13 cellular contexts compared by ENCODE assay signal in genomic region chr7:131076032-131076431, GRCh38.
DNase-seq lines count a peak whose midpoint lies in the region; ATAC-seq, FAIRE-seq and TF ChIP-seq lines count a peak whose summit lies in the region.
"Had no signal": no experiment of that assay in that cellular context is flagged by ENCODE, and none has a peak within 500 bp of the region (broad histone marks: within the 10 kb centered on the region; RNA-seq: fewer than 3 reads in every experiment).

No MANE protein-coding gene starts in this region.

- DNase-seq in activated naive CD4-positive, alpha-beta T cell treated with anti-CD3 and anti-CD28 coated beads, Interleukin-2, amount 50 U/mL, for 16 hours: no peak
- DNase-seq in adipocyte (ENCODE audit: low read depth): peak; percentile 69
- no peak for DNase-seq in keratinocyte (ENCODE audit: low read depth, low spot score)
- no peak for DNase-seq in NCI-H1417 treated with DMSO at 0.1 percent for 48 hours (lab: John Stamatoyannopoulos, UW)
- DNase-seq in activated CD4-positive, alpha-beta T cell treated with anti-CD3 and anti-CD28 coated beads, Interleukin-2, amount 50 U/mL, for 48 hours: no peak
- no peak for DNase-seq in inferior parietal cortex (ENCODE audit: extremely low spot score)
- DNase-seq: left cardiac atrium, NCI-H2029, retina had no signal

- no peaks in the 10 kb centered on the region for H3K9me3 ChIP-seq in adipocyte (ENCODE audit: control insufficient read depth, low read length)
- no peaks in the 10 kb centered on the region for H3K9me3 ChIP-seq in keratinocyte (ENCODE audit: control insufficient read depth, low read depth, low read length)

- ATAC-seq in HG03175 (IDR thresholded peaks at IDR 0.05; ENCODE audit: unreplicated experiment): no peak
- ATAC-seq: Panc1 had no signal

- no peak overlapping the region for H3K27ac ChIP-seq in keratinocyte (ENCODE audit: control insufficient read depth, insufficient read depth, low read length)
- H3K27ac ChIP-seq: BLaER1 treated with 17β-estradiol and CSF1 and Interleukin-3, amounts not matched to agents 10 nM and 100 nM had no signal

- no peak for FAIRE-seq in keratinocyte (lab: Jason Lieb, UNC)

- H3K27me3 ChIP-seq in adipocyte (replicated peaks; ENCODE audit: control insufficient read depth, insufficient read depth, low read length) (no peaks in the 10 kb centered on the region), keratinocyte (ENCODE audit: control insufficient read depth, extremely low read depth, insufficient read depth, low read length) (no peaks in the 10 kb centered on the region)
- H3K27me3 ChIP-seq: BLaER1 treated with 17β-estradiol and CSF1 and Interleukin-3, amounts not matched to agents 10 nM and 100 nM had no signal

- peaks cover 59% of the 10 kb centered on the region for H3K4me1 Mint-ChIP-seq in activated naive CD4-positive, alpha-beta T cell treated with anti-CD3 and anti-CD28 coated beads, Interleukin-2, amount 50 U/mL, for 24 hours

- H3K4me3 Mint-ChIP-seq in activated naive CD4-positive, alpha-beta T cell treated with anti-CD3 and anti-CD28 coated beads, Interleukin-2, amount 50 U/mL, for 24 hours: peak overlapping the region; percentile 23

- H3K4me3 ChIP-seq in adipocyte (ENCODE audit: low read length): peak overlapping the region; percentile 6
- H3K4me3 ChIP-seq in keratinocyte (ENCODE audit: control insufficient read depth in 2 of 3, extremely low read depth in 1 of 3, insufficient read depth in 2 of 3, low read depth in 1 of 3, low read length in 3 of 3): no peak overlapping the region
- H3K4me3 ChIP-seq: BLaER1 treated with 17β-estradiol and CSF1 and Interleukin-3, amounts not matched to agents 10 nM and 100 nM had no signal

- H3K4me2 ChIP-seq in keratinocyte (ENCODE audit: control insufficient read depth, extremely low read depth, insufficient read depth, low read depth, low read length): peak overlapping the region; percentile 40

- H3K9ac ChIP-seq in adipocyte (ENCODE audit: low read length) (no peak overlapping the region), keratinocyte (ENCODE audit: control insufficient read depth, extremely low read depth, insufficient read depth, low read length) (no peak overlapping the region)
- H3K9ac ChIP-seq: BLaER1 treated with 17β-estradiol and CSF1 and Interleukin-3, amounts not matched to agents 10 nM and 100 nM had no signal

- dilution Hi-C loops in keratinocyte (cut with MboI; ENCODE audit: extremely low pct_ligation_motif_present, low sequenced_read_pairs): no loop called here

- H3K4me1 ChIP-seq in adipocyte (ENCODE audit: control insufficient read depth, insufficient read depth, low read length): peaks cover 45% of the 10 kb centered on the region
- H3K4me1 ChIP-seq in keratinocyte (ENCODE audit: control insufficient read depth, extremely low read depth, insufficient read depth, low read length): peaks cover 15% of the 10 kb centered on the region

- H3K9me3 Mint-ChIP-seq in activated naive CD4-positive, alpha-beta T cell treated with anti-CD3 and anti-CD28 coated beads, Interleukin-2, amount 50 U/mL, for 24 hours: no peaks in the 10 kb centered on the region

- H3K9me1 ChIP-seq in keratinocyte (ENCODE audit: control insufficient read depth, extremely low read depth, insufficient read depth, low read length): no peaks in the 10 kb centered on the region

- H3K36me3 ChIP-seq in adipocyte (ENCODE audit: control insufficient read depth, insufficient read depth, low read length, severe bottlenecking) (peaks cover 61% of the 10 kb centered on the region), keratinocyte (ENCODE audit: control insufficient read depth in 2 of 2, extremely low read depth in 1 of 2, insufficient read depth in 2 of 2, low read length in 2 of 2) (no peaks in the 10 kb centered on the region)

- H3K79me2 ChIP-seq in keratinocyte (ENCODE audit: control insufficient read depth, insufficient read depth, low read length): peaks cover 3% of the 10 kb centered on the region

- no peaks in the 10 kb centered on the region for H3K27me3 Mint-ChIP-seq in activated naive CD4-positive, alpha-beta T cell treated with anti-CD3 and anti-CD28 coated beads, Interleukin-2, amount 50 U/mL, for 24 hours

- H3K27ac Mint-ChIP-seq in activated naive CD4-positive, alpha-beta T cell treated with anti-CD3 and anti-CD28 coated beads, Interleukin-2, amount 50 U/mL, for 24 hours: peak overlapping the region; percentile 85

- no peak overlapping the region for H2AFZ ChIP-seq in keratinocyte (ENCODE audit: control insufficient read depth, low read length)

- no peak for TF ChIP-seq CTCF in keratinocyte (optimal IDR thresholded peaks at IDR 0.05 in 1 of 3, IDR thresholded peaks at IDR 0.05 in 1 of 3, conservative IDR thresholded peaks at IDR 0.05 in 1 of 3; ENCODE audit: extremely low read depth in 1 of 3, insufficient read depth in 2 of 3, low read length in 3 of 3)

- peaks cover 13% of the 10 kb centered on the region for H3K36me3 Mint-ChIP-seq in activated naive CD4-positive, alpha-beta T cell treated with anti-CD3 and anti-CD28 coated beads, Interleukin-2, amount 50 U/mL, for 24 hours

- no peaks in the 10 kb centered on the region for H4K20me1 ChIP-seq in keratinocyte (ENCODE audit: control insufficient read depth, extremely low read depth, insufficient read depth, low read length)
